9 cellular contexts compared by ENCODE assay signal in the genomic region with DNA sequence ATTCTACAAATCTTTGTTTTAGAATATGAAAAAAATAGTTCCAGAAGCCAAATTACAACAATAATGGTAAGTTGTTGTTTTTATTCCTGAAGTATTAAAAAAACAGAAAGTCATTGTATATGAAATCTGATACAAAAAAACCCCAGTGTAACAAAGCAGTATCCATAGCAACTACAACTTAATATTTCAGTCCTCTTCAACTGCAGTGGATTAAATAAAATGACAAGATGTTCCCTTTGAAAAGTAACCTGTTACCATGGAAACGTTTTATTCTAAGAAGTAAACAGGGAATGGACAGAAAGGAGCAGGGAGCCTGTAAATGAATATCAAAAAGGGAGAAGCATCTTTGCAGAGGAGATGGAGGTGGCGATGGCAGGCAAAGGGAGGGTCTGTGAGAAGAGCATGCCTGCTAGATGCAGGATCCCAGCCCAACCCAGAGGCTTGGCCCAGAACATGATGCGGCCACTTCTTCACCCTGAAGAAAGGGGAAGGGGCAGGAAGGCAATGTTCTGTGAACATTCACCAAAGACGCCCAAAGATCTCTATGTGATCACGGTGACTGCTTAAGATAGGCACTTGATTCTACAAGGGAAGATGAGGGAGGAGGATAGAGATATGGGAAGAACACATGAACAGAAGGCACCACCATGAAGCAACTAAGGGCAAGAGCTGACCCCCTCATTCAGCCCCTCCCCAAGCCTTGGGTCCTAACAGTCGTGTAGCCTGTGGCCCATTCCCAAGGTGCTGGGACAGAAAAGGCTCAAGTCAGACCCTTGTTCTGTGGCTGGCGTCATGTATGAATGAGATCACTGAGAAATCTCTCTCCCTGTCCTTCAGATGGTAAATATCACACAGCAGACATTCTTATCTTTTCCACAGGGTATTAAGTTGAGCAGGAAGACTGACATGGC.
A peak's percentile ranks its signal among the peaks of the same experiment; 100 is the strongest.
DNase-seq lines count a peak whose midpoint lies in the region; FAIRE-seq lines count a peak whose summit lies in the region.
"Had no signal": no experiment of that assay in that cellular context is flagged by ENCODE, and none has a peak within 500 bp of the region (broad histone marks: within the 10 kb centered on the region; RNA-seq: fewer than 3 reads in every experiment).

No MANE protein-coding gene starts in this region.

- DNase-seq in NCI-H524 (lab: John Stamatoyannopoulos, UW) (peak; percentile 43 to 65), dedifferentiated amniotic fluid mesenchymal stem cell (ENCODE audit: extremely low spot score) (peak; percentile 46), myocyte (ENCODE audit: low read depth) (peak; percentile 55), EL (no peak), glomerular visceral epithelial cell (ENCODE audit: extremely low spot score) (no peak), occipital lobe (lab: John Stamatoyannopoulos, UW) (no peak), frontal cortex (ENCODE audit: low spot score in 2 of 2) (no peak)
- DNase-seq: PC-9 had no signal

- H3K4me2 ChIP-seq in BLaER1 = peak overlapping the region; percentile 37
- H3K4me2 ChIP-seq: PC-9 had no signal

- no peak overlapping the region for H3K27ac ChIP-seq in BLaER1
- H3K27ac ChIP-seq: PC-9 had no signal

- peaks cover 31% of the 10 kb centered on the region for H3K4me1 ChIP-seq in BLaER1

- H4K20me1 ChIP-seq in BLaER1 = peaks cover 79% of the 10 kb centered on the region

- no peak overlapping the region for H3K9ac ChIP-seq in BLaER1

- no peak for FAIRE-seq in frontal cortex (lab: Jason Lieb, UNC)

- H3K36me3 ChIP-seq in BLaER1 = peaks cover 59% of the 10 kb centered on the region

- no peaks in the 10 kb centered on the region for H3K27me3 ChIP-seq in BLaER1

- H3K9me3 ChIP-seq in BLaER1 = no peaks in the 10 kb centered on the region

- no peak overlapping the region for H3K4me3 ChIP-seq in BLaER1
- H3K4me3 ChIP-seq: PC-9 had no signal

Comparison
In these comparisons a context has a peak if more than half of its experiments do, and no peak if none do; other contexts are left out.
1. DNase-seq: peak in NCI-H524 (2 of 2), dedifferentiated amniotic fluid mesenchymal stem cell (single experiment) and myocyte (single experiment); none in EL (single experiment), glomerular visceral epithelial cell (single experiment), occipital lobe (single experiment) and frontal cortex (0 of 2).